Comparison of ENCODE assay signal across 25 cellular contexts in genomic region chr6:144077881-144078280, GRCh38.
"Had no signal": no experiment of that assay in that cellular context is flagged by ENCODE, and none has a peak within 500 bp of the region (broad histone marks: within the 10 kb centered on the region; RNA-seq: fewer than 3 reads in every experiment).

No MANE protein-coding gene starts in this region.

- H3K9me3 ChIP-seq: left ventricle myocardium inferior, mucosa of descending colon, pancreas, prostate gland, sigmoid colon, spleen, transverse colon, upper lobe of left lung, vagina had no signal

- H3K4me3 ChIP-seq: left ventricle myocardium inferior, lung, mucosa of descending colon, pancreas, prostate gland, sigmoid colon, spleen, transverse colon, upper lobe of left lung, vagina had no signal

- H3K27ac ChIP-seq: left ventricle myocardium inferior, pancreas, prostate gland, sigmoid colon, spleen, transverse colon, upper lobe of left lung, vagina had no signal

- H3K27ac Mint-ChIP-seq: naive thymus-derived CD4-positive, alpha-beta T cell; natural killer cell treated with Interleukin-12 subunit alpha and Interleukin-12 subunit beta and Interleukin-15 and Interleukin-18, amount 100 ng/mL, for 72 hours; stimulated activated effector memory CD8-positive, alpha-beta T cell treated with anti-CD3 and anti-CD28 coated beads, Interleukin-12 subunit alpha, Interleukin-12 subunit beta, amount 100 ng/mL, for 72 hours; stimulated activated naive CD8-positive, alpha-beta T cell treated with anti-CD3 and anti-CD28 coated beads, Interleukin-15, Interleukin-2, amounts not matched to agents 100 ng/mL and 50 ng/mL, for 24 hours had no signal

- FAIRE-seq: pancreas, small intestine had no signal

- H3K27me3 Mint-ChIP-seq: stimulated activated naive CD8-positive, alpha-beta T cell treated with anti-CD3 and anti-CD28 coated beads, Interleukin-15, Interleukin-2, amounts not matched to agents 100 ng/mL and 50 ng/mL, for 24 hours had no signal

- H3K9me3 Mint-ChIP-seq: naive thymus-derived CD4-positive, alpha-beta T cell; natural killer cell treated with Interleukin-12 subunit alpha and Interleukin-12 subunit beta and Interleukin-15 and Interleukin-18, amount 100 ng/mL, for 72 hours; stimulated activated effector memory CD8-positive, alpha-beta T cell treated with anti-CD3 and anti-CD28 coated beads, Interleukin-12 subunit alpha, Interleukin-12 subunit beta, amount 100 ng/mL, for 72 hours; stimulated activated naive CD8-positive, alpha-beta T cell treated with anti-CD3 and anti-CD28 coated beads, Interleukin-15, Interleukin-2, amounts not matched to agents 100 ng/mL and 50 ng/mL, for 24 hours had no signal

- H3K4me1 ChIP-seq: left ventricle myocardium inferior, pancreas, prostate gland, sigmoid colon, spleen, transverse colon, upper lobe of left lung, vagina had no signal

- ATAC-seq: mucosa of descending colon; naive thymus-derived CD4-positive, alpha-beta T cell; natural killer cell treated with Interleukin-12 subunit alpha and Interleukin-12 subunit beta and Interleukin-15 and Interleukin-18, amount 100 ng/mL, for 72 hours; pancreas; right cardiac atrium; stimulated activated effector memory CD8-positive, alpha-beta T cell treated with anti-CD3 and anti-CD28 coated beads, Interleukin-12 subunit alpha, Interleukin-12 subunit beta, amount 100 ng/mL, for 72 hours had no signal

- H3K36me3 ChIP-seq: left ventricle myocardium inferior, pancreas, prostate gland, sigmoid colon, spleen, transverse colon, upper lobe of left lung, vagina had no signal

- H3K27me3 ChIP-seq: pancreas, sigmoid colon, spleen, transverse colon, upper lobe of left lung, vagina had no signal

- H3K4me1 Mint-ChIP-seq: stimulated activated effector memory CD8-positive, alpha-beta T cell treated with anti-CD3 and anti-CD28 coated beads, Interleukin-12 subunit alpha, Interleukin-12 subunit beta, amount 100 ng/mL, for 72 hours had no signal

- DNase-seq: islet precursor cell; left ventricle myocardium inferior; mesendoderm; midbrain; mucosa of descending colon; naive thymus-derived CD4-positive, alpha-beta T cell; nucleus accumbens; pancreas; posterior cingulate gyrus; retina; right cardiac atrium; sigmoid colon; small intestine; spleen; stimulated activated CD4-positive, alpha-beta T cell treated with anti-CD3 and anti-CD28 coated beads, Interleukin-4, amount 100 ng/mL, for 24 hours; stimulated activated naive CD4-positive, alpha-beta T cell; substantia nigra; transverse colon; upper lobe of left lung had no signal

- H3K4me3 Mint-ChIP-seq: naive thymus-derived CD4-positive, alpha-beta T cell; natural killer cell treated with Interleukin-12 subunit alpha and Interleukin-12 subunit beta and Interleukin-15 and Interleukin-18, amount 100 ng/mL, for 72 hours; stimulated activated effector memory CD8-positive, alpha-beta T cell treated with anti-CD3 and anti-CD28 coated beads, Interleukin-12 subunit alpha, Interleukin-12 subunit beta, amount 100 ng/mL, for 72 hours; stimulated activated naive CD8-positive, alpha-beta T cell treated with anti-CD3 and anti-CD28 coated beads, Interleukin-15, Interleukin-2, amounts not matched to agents 100 ng/mL and 50 ng/mL, for 24 hours had no signal

- H3K36me3 Mint-ChIP-seq: naive thymus-derived CD4-positive, alpha-beta T cell; natural killer cell treated with Interleukin-12 subunit alpha and Interleukin-12 subunit beta and Interleukin-15 and Interleukin-18, amount 100 ng/mL, for 72 hours; stimulated activated effector memory CD8-positive, alpha-beta T cell treated with anti-CD3 and anti-CD28 coated beads, Interleukin-12 subunit alpha, Interleukin-12 subunit beta, amount 100 ng/mL, for 72 hours had no signal
